9 cellular contexts compared by ENCODE assay signal in genomic region chr1:236325567-236325966, GRCh38.
"Had no signal": no experiment of that assay in that cellular context is flagged by ENCODE, and none has a peak within 500 bp of the region (broad histone marks: within the 10 kb centered on the region; RNA-seq: fewer than 3 reads in every experiment).

No MANE protein-coding gene starts in this region.

- H3K27ac Mint-ChIP-seq: HFFc6, IgD-negative memory B cell had no signal

- H3K9me3 ChIP-seq: HAP-1 had no signal

- H3K4me3 Mint-ChIP-seq: HFFc6, IgD-negative memory B cell had no signal

- ATAC-seq: HCT116 had no signal

- H3K36me3 ChIP-seq: HAP-1 had no signal

- H3K4me1 Mint-ChIP-seq: IgD-negative memory B cell had no signal

- H3K4me1 ChIP-seq: HAP-1 had no signal

- DNase-seq: GOT3, H7, HFFc6, Kasumi-1, KG1 had no signal

- H3K4me3 ChIP-seq: HAP-1 had no signal

- H3K27ac ChIP-seq: HL-60 had no signal
